Comparison of ENCODE assay signal across 1 cellular context in the genomic region with DNA sequence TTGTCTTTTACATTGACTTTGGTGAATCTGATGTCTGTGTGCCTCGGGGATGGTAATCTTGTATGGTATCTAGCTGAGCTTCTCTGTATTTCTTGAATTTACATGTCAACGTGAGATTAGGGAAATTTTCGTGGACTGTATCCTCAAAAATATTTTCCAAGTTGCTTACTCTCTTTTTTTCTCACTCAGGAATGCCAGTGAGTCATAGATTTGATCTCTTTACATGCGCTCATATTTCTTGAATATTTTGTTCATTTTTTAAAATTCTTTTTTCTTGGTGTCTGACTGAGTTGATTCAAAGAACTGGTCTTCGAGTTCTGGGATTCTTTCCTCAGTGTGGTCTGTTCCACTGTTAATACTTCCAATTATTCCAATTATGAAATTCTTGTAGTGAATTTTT.
TF ChIP-seq lines count a peak whose summit lies in the region.

No MANE protein-coding gene starts in this region.

TF ChIP-seq in GM23338, 12 proteins besides CTCF, POLR2A, EP300 and RAD21 (continued from another document):
- no peak for TF ChIP-seq ZNF114 (CRISPR knock-in tag; IDR thresholded peaks at IDR 0.05)
- no peak for TF ChIP-seq NANOG (IDR thresholded peaks at IDR 0.05; ENCODE audit: borderline replicate concordance)
- TF ChIP-seq, protein P1, sequence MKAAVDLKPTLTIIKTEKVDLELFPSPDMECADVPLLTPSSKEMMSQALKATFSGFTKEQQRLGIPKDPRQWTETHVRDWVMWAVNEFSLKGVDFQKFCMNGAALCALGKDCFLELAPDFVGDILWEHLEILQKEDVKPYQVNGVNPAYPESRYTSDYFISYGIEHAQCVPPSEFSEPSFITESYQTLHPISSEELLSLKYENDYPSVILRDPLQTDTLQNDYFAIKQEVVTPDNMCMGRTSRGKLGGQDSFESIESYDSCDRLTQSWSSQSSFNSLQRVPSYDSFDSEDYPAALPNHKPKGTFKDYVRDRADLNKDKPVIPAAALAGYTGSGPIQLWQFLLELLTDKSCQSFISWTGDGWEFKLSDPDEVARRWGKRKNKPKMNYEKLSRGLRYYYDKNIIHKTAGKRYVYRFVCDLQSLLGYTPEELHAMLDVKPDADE (IDR thresholded peaks at IDR 0.05): no peak
- TF ChIP-seq JUNB (IDR thresholded peaks at IDR 0.05; ENCODE audit: unreplicated experiment): no peak
- no peak for TF ChIP-seq CREB1 (CRISPR knock-in tag; IDR thresholded peaks at IDR 0.05; ENCODE audit: low read depth)
- TF ChIP-seq REST (IDR thresholded peaks at IDR 0.05; ENCODE audit: unreplicated experiment): no peak
TF ChIP-seq in GM23338: peak in this region for 0.
